13 cellular contexts compared by ENCODE assay signal in genomic region chr6:163323719-163324118, GRCh38.
"Had no signal": no experiment of that assay in that cellular context is flagged by ENCODE, and none has a peak within 500 bp of the region (broad histone marks: within the 10 kb centered on the region; RNA-seq: fewer than 3 reads in every experiment).

No MANE protein-coding gene starts in this region.

- H2AFZ ChIP-seq: hepatocyte had no signal

- H3K27ac ChIP-seq: cardiac muscle cell, colonic mucosa, SK-N-MC had no signal

- DNase-seq: activated CD4-positive, CD25-positive, alpha-beta regulatory T cell treated with anti-CD3 and anti-CD28 coated beads, Interleukin-2, amount 50 U/mL, for 72 hours; activated naive CD4-positive, alpha-beta T cell treated with Interleukin-2 at 50 U/mL for 16 hours; activated naive CD8-positive, alpha-beta T cell treated with anti-CD3 and anti-CD28 coated beads, Interleukin-2, amount 50 U/mL, for 24 hours; activated T-cell treated with anti-CD3 and anti-CD28 coated beads for 4 hours; colonic mucosa; T-helper 9 cell; upper lobe of left lung had no signal

- H3K4me1 Mint-ChIP-seq: activated naive CD8-positive, alpha-beta T cell treated with anti-CD3 and anti-CD28 coated beads, Interleukin-2, amount 50 U/mL, for 24 hours; stimulated activated memory B cell treated with anti-CD40 and anti-IgM and Interleukin-4, amounts not matched to agents 10 μg/mL and 1 μg/mL and 100 μg/mL, for 72 hours had no signal

- H3K9me3 Mint-ChIP-seq: activated naive CD8-positive, alpha-beta T cell treated with anti-CD3 and anti-CD28 coated beads, Interleukin-2, amount 50 U/mL, for 24 hours had no signal

- H3K27ac Mint-ChIP-seq: activated naive CD8-positive, alpha-beta T cell treated with anti-CD3 and anti-CD28 coated beads, Interleukin-2, amount 50 U/mL, for 24 hours; mesothelial cell of epicardium; stimulated activated memory B cell treated with anti-CD40 and anti-IgM and Interleukin-4, amounts not matched to agents 10 μg/mL and 1 μg/mL and 100 μg/mL, for 72 hours had no signal

- H3K36me3 ChIP-seq: cardiac muscle cell, colonic mucosa, upper lobe of left lung had no signal

- H3K4me1 ChIP-seq: colonic mucosa had no signal

- ATAC-seq: activated naive CD8-positive, alpha-beta T cell treated with anti-CD3 and anti-CD28 coated beads, Interleukin-2, amount 50 U/mL, for 24 hours; esophagus mucosa; stimulated activated memory B cell treated with anti-CD40 and anti-IgM and Interleukin-4, amounts not matched to agents 10 μg/mL and 1 μg/mL and 100 μg/mL, for 72 hours had no signal

- H3K9me3 ChIP-seq: colonic mucosa, upper lobe of left lung had no signal

- H3K4me3 Mint-ChIP-seq: activated naive CD8-positive, alpha-beta T cell treated with anti-CD3 and anti-CD28 coated beads, Interleukin-2, amount 50 U/mL, for 24 hours; mesothelial cell of epicardium; stimulated activated memory B cell treated with anti-CD40 and anti-IgM and Interleukin-4, amounts not matched to agents 10 μg/mL and 1 μg/mL and 100 μg/mL, for 72 hours had no signal

- H3K27me3 ChIP-seq: cardiac muscle cell, colonic mucosa, hepatocyte, upper lobe of left lung had no signal

- H3K4me3 ChIP-seq: cardiac muscle cell, colonic mucosa, hepatocyte, SK-N-MC, upper lobe of left lung had no signal

- H3K4me2 ChIP-seq: hepatocyte had no signal

- H3K36me3 Mint-ChIP-seq: mesothelial cell of epicardium; stimulated activated memory B cell treated with anti-CD40 and anti-IgM and Interleukin-4, amounts not matched to agents 10 μg/mL and 1 μg/mL and 100 μg/mL, for 72 hours had no signal
